ENCODE assay signal across 26 cellular contexts in the genomic region with DNA sequence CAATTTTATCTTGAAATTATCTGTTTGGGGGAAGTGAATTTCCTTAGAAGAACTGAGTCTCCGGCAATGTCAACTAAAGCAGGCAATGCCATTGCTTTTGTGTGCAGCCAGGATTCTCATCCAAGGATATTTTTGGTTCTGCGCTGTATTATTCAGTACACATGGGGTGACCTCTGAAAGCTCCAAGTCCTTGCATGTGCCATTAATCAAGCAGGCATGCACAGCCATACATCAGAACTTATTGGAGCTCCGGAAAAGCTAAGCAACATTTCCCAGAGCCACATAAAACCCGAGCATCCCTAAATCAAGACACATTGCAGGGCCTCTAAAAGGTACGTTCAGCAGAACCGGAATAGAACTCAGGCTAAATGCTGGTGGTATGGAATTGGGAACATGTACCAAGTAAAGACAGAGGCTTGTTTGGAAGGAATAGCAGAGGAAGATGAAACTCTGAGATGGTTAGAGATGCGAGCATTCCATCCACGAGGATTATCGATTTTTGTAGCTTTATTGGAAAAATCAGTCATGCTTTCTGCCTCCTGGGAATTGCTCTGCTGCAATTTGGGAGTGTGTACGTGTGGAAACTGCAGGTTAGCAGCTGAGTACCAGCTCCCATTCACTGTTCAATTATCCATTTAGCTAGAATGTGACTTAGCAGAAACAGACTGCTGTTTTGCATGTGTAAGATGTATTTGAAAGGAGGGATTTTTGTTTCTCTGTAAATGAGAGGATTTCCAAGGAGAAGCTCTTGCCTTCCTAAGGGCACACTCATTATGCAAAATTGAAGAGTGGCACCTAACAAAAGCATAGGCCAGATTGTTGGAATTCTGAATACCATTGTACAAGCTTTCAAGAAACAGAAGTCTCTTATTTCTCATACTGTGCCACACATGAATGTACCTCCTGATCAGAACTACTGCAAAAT.
"Had no signal": no experiment of that assay in that cellular context is flagged by ENCODE, and none has a peak within 500 bp of the region (broad histone marks: within the 10 kb centered on the region; RNA-seq: fewer than 3 reads in every experiment).

No MANE protein-coding gene starts in this region.

- DNase-seq: activated CD4-positive, alpha-beta T cell treated with anti-CD3 and anti-CD28 coated beads for 4 hours; activated CD4-positive, alpha-beta T cell treated with anti-CD3 and anti-CD28 coated beads, Interleukin-2, amount 50 U/mL, for 4 hours; activated effector memory CD4-positive, alpha-beta T cell treated with Interleukin-2 at 50 U/mL for 16 hours; activated naive CD4-positive, alpha-beta T cell treated with Interleukin-2 at 50 U/mL for 16 hours; activated T-cell treated with anti-CD3 and anti-CD28 coated beads for 4 hours; activated T-cell treated with anti-CD3 and anti-CD28 coated beads, Interleukin-2, amount 50 U/mL, for 72 hours; cerebellar nuclear complex; colonic mucosa; dorsolateral prefrontal cortex; effector memory CD4-positive, alpha-beta T cell; erythroblast; midbrain; naive thymus-derived CD4-positive, alpha-beta T cell; stimulated activated CD4-positive, alpha-beta T cell treated with anti-CD3 and anti-CD28 coated beads, Interleukin-1b, Interleukin-23, amount 100 ng/mL, for 48 hours; stimulated activated CD4-positive, alpha-beta T cell treated with anti-CD3 and anti-CD28 coated beads, Interleukin-4, amount 100 ng/mL, for 4 hours; stimulated activated CD8-positive, alpha-beta memory T cell treated with anti-CD3 and anti-CD28 coated beads, Interleukin-4, amount 100 ng/mL, for 48 hours; stimulated activated naive CD8-positive, alpha-beta T cell treated with anti-CD3 and anti-CD28 coated beads, Interleukin-15, amount 100 ng/mL, for 72 hours; testis; transverse colon had no signal

- H3K4me3 ChIP-seq: colonic mucosa, dorsolateral prefrontal cortex, smooth muscle cell, testis, transverse colon had no signal

- H3K27ac Mint-ChIP-seq: activated naive CD8-positive, alpha-beta T cell; activated T-cell treated with anti-CD3 and anti-CD28 coated beads, Interleukin-2, amount 50 U/mL, for 72 hours; memory B cell; naive thymus-derived CD4-positive, alpha-beta T cell; progenitor cell of endocrine pancreas; stimulated activated memory B cell treated with anti-CD40 and anti-IgM and Interleukin-4, amounts not matched to agents 10 μg/mL and 1 μg/mL and 100 μg/mL, for 72 hours had no signal

- H3K4me2 ChIP-seq: smooth muscle cell had no signal

- H3K27me3 ChIP-seq: colonic mucosa, dorsolateral prefrontal cortex, testis, transverse colon had no signal

- H3K4me1 Mint-ChIP-seq: memory B cell; stimulated activated memory B cell treated with anti-CD40 and anti-IgM and Interleukin-4, amounts not matched to agents 10 μg/mL and 1 μg/mL and 100 μg/mL, for 72 hours; stimulated activated naive CD8-positive, alpha-beta T cell treated with anti-CD3 and anti-CD28 coated beads, Interleukin-15, amount 100 ng/mL, for 72 hours had no signal

- H3K4me3 Mint-ChIP-seq: activated naive CD8-positive, alpha-beta T cell; activated T-cell treated with anti-CD3 and anti-CD28 coated beads, Interleukin-2, amount 50 U/mL, for 72 hours; memory B cell; naive thymus-derived CD4-positive, alpha-beta T cell; stimulated activated memory B cell treated with anti-CD40 and anti-IgM and Interleukin-4, amounts not matched to agents 10 μg/mL and 1 μg/mL and 100 μg/mL, for 72 hours; stimulated activated naive CD8-positive, alpha-beta T cell treated with anti-CD3 and anti-CD28 coated beads, Interleukin-15, amount 100 ng/mL, for 72 hours had no signal

- H3K9me3 Mint-ChIP-seq: activated T-cell treated with anti-CD3 and anti-CD28 coated beads, Interleukin-2, amount 50 U/mL, for 72 hours; memory B cell; stimulated activated memory B cell treated with anti-CD40 and anti-IgM and Interleukin-4, amounts not matched to agents 10 μg/mL and 1 μg/mL and 100 μg/mL, for 72 hours had no signal

- H3K36me3 Mint-ChIP-seq: activated naive CD8-positive, alpha-beta T cell; memory B cell; naive thymus-derived CD4-positive, alpha-beta T cell; stimulated activated memory B cell treated with anti-CD40 and anti-IgM and Interleukin-4, amounts not matched to agents 10 μg/mL and 1 μg/mL and 100 μg/mL, for 72 hours had no signal

- H3K27ac ChIP-seq: colonic mucosa, neutrophil, testis, transverse colon, VCaP had no signal

- H3K4me1 ChIP-seq: colonic mucosa, testis, transverse colon had no signal

- H3K36me3 ChIP-seq: colonic mucosa, neutrophil, transverse colon had no signal

- ATAC-seq: activated T-cell treated with anti-CD3 and anti-CD28 coated beads, Interleukin-2, amount 50 U/mL, for 72 hours; naive thymus-derived CD4-positive, alpha-beta T cell; stimulated activated memory B cell treated with anti-CD40 and anti-IgM and Interleukin-4, amounts not matched to agents 10 μg/mL and 1 μg/mL and 100 μg/mL, for 72 hours; stimulated activated naive CD8-positive, alpha-beta T cell treated with anti-CD3 and anti-CD28 coated beads, Interleukin-15, amount 100 ng/mL, for 72 hours had no signal

- H3K9me3 ChIP-seq: colonic mucosa, neutrophil, testis, transverse colon had no signal
